ENCODE assay signal across 29 cellular contexts in genomic region chr1:201094829-201095228, GRCh38. TPM values are rescaled to one million over a fixed set of nuclear protein-coding genes. Genes with fewer than 3 reads are reported as not detected.
"Had no signal": no experiment of that assay in that cellular context is flagged by ENCODE, and none has a peak within 500 bp of the region (broad histone marks: within the 10 kb centered on the region; RNA-seq: fewer than 3 reads in every experiment).

No MANE protein-coding gene starts in this region.

- H3K9me3 Mint-ChIP-seq: endodermal cell; memory B cell; naive B cell; nephron progenitor cell; stimulated activated effector memory CD8-positive, alpha-beta T cell treated with anti-CD3 and anti-CD28 coated beads, Interleukin-12 subunit alpha, Interleukin-12 subunit beta, amount 100 ng/mL, for 72 hours; type B pancreatic cell had no signal

- H3K36me3 Mint-ChIP-seq: memory B cell; naive B cell; stimulated activated effector memory CD8-positive, alpha-beta T cell treated with anti-CD3 and anti-CD28 coated beads, Interleukin-12 subunit alpha, Interleukin-12 subunit beta, amount 100 ng/mL, for 72 hours; type B pancreatic cell had no signal

- H3K27ac ChIP-seq: epithelial cell of prostate, gastroesophageal sphincter, heart right ventricle, right lobe of liver, stomach, testis, tibial artery had no signal

- ATAC-seq: esophagus mucosa; gastroesophageal sphincter; stimulated activated effector memory CD8-positive, alpha-beta T cell treated with anti-CD3 and anti-CD28 coated beads, Interleukin-12 subunit alpha, Interleukin-12 subunit beta, amount 100 ng/mL, for 72 hours had no signal

- H3K27ac Mint-ChIP-seq: endodermal cell; memory B cell; nephron progenitor cell; stimulated activated effector memory CD8-positive, alpha-beta T cell treated with anti-CD3 and anti-CD28 coated beads, Interleukin-12 subunit alpha, Interleukin-12 subunit beta, amount 100 ng/mL, for 72 hours had no signal

- H3K36me3 ChIP-seq: gastroesophageal sphincter, heart right ventricle, right lobe of liver, stomach, tibial artery had no signal

- H3K9me3 ChIP-seq: gastroesophageal sphincter, heart right ventricle, right lobe of liver, stomach, testis, tibial artery had no signal

- H3K4me1 Mint-ChIP-seq: endodermal cell; memory B cell; stimulated activated effector memory CD8-positive, alpha-beta T cell treated with anti-CD3 and anti-CD28 coated beads, Interleukin-12 subunit alpha, Interleukin-12 subunit beta, amount 100 ng/mL, for 72 hours had no signal

- H3K27me3 Mint-ChIP-seq: type B pancreatic cell had no signal

- H3K4me3 Mint-ChIP-seq: endodermal cell; memory B cell; nephron progenitor cell; stimulated activated effector memory CD8-positive, alpha-beta T cell treated with anti-CD3 and anti-CD28 coated beads, Interleukin-12 subunit alpha, Interleukin-12 subunit beta, amount 100 ng/mL, for 72 hours; type B pancreatic cell had no signal

- H3K27me3 ChIP-seq: right lobe of liver, testis had no signal

- H3K4me1 ChIP-seq: gastroesophageal sphincter, heart right ventricle, right lobe of liver, stomach, tibial artery had no signal

- DNase-seq: cerebellar nuclear complex; effector CD8-positive, alpha-beta T cell; endodermal cell; foreskin fibroblast; heart right ventricle; hippocampal formation; islet precursor cell; kidney glomerular epithelial cell; naive B cell; nephron progenitor cell; right lobe of liver; stimulated activated CD4-positive, alpha-beta T cell treated with anti-CD3 and anti-CD28 coated beads, Interleukin-2, amount 100 ng/mL, for 24 hours; stimulated activated CD4-positive, alpha-beta T cell treated with anti-CD3 and anti-CD28 coated beads, Interleukin-4, amount 100 ng/mL, for 24 hours; stimulated activated naive CD4-positive, alpha-beta T cell treated with Interleukin-2 at 50 U/mL for 16 hours; stomach; testis; tibial artery had no signal

- H3K4me3 ChIP-seq: gastroesophageal sphincter, heart right ventricle, lung, right lobe of liver, stomach, testis, tibial artery had no signal

RNA-seq across cellular contexts. Expression of gene CACNA1S, which starts 17.4 kb away (rescaled TPM):
- total RNA-seq: esophagus mucosa, gastroesophageal sphincter, mononuclear cell, osteocyte, subcutaneous adipose tissue had no signal
- polyA plus RNA-seq: liver, stomach, urinary bladder had no signal

RNA-seq across cellular contexts. Expression of gene ASCL5, which starts 32.2 kb away (rescaled TPM):
- total RNA-seq: esophagus mucosa, gastroesophageal sphincter, heart right ventricle, liver, mononuclear cell, osteocyte, right lobe of liver, subcutaneous adipose tissue, urinary bladder had no signal
- polyA plus RNA-seq: heart right ventricle, liver, urinary bladder had no signal
